2 cellular contexts compared by ENCODE assay signal in genomic region chr19:17772172-17772571, GRCh38.
TF ChIP-seq lines count a peak whose summit lies in the region.

No MANE protein-coding gene starts in this region.

TF ChIP-seq in HepG2, 621 proteins besides CTCF, POLR2A, EP300 and RAD21:
- TF ChIP-seq NFYC (CRISPR knock-in tag; IDR thresholded peaks at IDR 0.05) = peak; percentile 71
- peak; percentile 70 for TF ChIP-seq NFYB (CRISPR knock-in tag; IDR thresholded peaks at IDR 0.05)
- TF ChIP-seq, protein P1, sequence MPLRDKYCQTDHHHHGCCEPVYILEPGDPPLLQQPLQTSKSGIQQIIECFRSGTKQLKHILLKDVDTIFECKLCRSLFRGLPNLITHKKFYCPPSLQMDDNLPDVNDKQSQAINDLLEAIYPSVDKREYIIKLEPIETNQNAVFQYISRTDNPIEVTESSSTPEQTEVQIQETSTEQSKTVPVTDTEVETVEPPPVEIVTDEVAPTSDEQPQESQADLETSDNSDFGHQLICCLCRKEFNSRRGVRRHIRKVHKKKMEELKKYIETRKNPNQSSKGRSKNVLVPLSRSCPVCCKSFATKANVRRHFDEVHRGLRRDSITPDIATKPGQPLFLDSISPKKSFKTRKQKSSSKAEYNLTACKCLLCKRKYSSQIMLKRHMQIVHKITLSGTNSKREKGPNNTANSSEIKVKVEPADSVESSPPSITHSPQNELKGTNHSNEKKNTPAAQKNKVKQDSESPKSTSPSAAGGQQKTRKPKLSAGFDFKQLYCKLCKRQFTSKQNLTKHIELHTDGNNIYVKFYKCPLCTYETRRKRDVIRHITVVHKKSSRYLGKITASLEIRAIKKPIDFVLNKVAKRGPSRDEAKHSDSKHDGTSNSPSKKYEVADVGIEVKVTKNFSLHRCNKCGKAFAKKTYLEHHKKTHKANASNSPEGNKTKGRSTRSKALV (CRISPR knock-in tag; IDR thresholded peaks at IDR 0.05) = no peak
- TF ChIP-seq PBX2 (CRISPR knock-in tag; IDR thresholded peaks at IDR 0.05) = 0 out of 2 replicates have a peak, but pooled peaks have one; percentile 47
- TF ChIP-seq, protein P2, sequence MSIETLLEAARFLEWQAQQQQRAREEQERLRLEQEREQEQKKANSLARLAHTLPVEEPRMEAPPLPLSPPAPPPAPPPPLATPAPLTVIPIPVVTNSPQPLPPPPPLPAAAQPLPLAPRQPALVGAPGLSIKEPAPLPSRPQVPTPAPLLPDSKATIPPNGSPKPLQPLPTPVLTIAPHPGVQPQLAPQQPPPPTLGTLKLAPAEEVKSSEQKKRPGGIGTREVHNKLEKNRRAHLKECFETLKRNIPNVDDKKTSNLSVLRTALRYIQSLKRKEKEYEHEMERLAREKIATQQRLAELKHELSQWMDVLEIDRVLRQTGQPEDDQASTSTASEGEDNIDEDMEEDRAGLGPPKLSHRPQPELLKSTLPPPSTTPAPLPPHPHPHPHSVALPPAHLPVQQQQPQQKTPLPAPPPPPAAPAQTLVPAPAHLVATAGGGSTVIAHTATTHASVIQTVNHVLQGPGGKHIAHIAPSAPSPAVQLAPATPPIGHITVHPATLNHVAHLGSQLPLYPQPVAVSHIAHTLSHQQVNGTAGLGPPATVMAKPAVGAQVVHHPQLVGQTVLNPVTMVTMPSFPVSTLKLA (IDR thresholded peaks at IDR 0.05) = 0 out of 2 replicates have a peak, but pooled peaks have one; percentile 7

TF ChIP-seq in K562, 482 proteins besides CTCF, POLR2A, EP300 and RAD21 (continues in another document):
- no peak for TF ChIP-seq ZC3H8 (IDR thresholded peaks at IDR 0.05)
- TF ChIP-seq USF2 (CRISPR knock-in tag; IDR thresholded peaks at IDR 0.05) = peak; percentile 72
- peak; percentile 49; the same call in 1 of the 2 replicates for TF ChIP-seq EHMT2 (IDR thresholded peaks at IDR 0.05)
- TF ChIP-seq NONO (IDR thresholded peaks at IDR 0.05; ENCODE audit: low read depth in 2 of 2, low read length in 1 of 2) = no peak
- TF ChIP-seq ARID3B (CRISPR knock-in tag; IDR thresholded peaks at IDR 0.05; ENCODE audit: borderline replicate concordance) = no peak
- no peak for TF ChIP-seq SAFB2 (IDR thresholded peaks at IDR 0.05; ENCODE audit: borderline replicate concordance, low read depth, low read length, severe bottlenecking)
- TF ChIP-seq ZNF318 (IDR thresholded peaks at IDR 0.05; ENCODE audit: borderline replicate concordance in 1 of 2, low read depth in 1 of 2) = no peak
- no peak for TF ChIP-seq TRIM28 (IDR thresholded peaks at IDR 0.05)
- no peak for TF ChIP-seq NKRF (IDR thresholded peaks at IDR 0.05; ENCODE audit: borderline replicate concordance)
- TF ChIP-seq FOS (IDR thresholded peaks at IDR 0.05; ENCODE audit: extremely low read depth, insufficient read length) = peak; percentile 72
- TF ChIP-seq NFYB (IDR thresholded peaks at IDR 0.05; ENCODE audit: extremely low read depth, insufficient read length) = peak; percentile 49
- TF ChIP-seq SMARCB1 (IDR thresholded peaks at IDR 0.05; ENCODE audit: insufficient read length, low read depth) = no peak
- peak; percentile 92 for TF ChIP-seq USF1 (CRISPR knock-in tag; IDR thresholded peaks at IDR 0.05)
- TF ChIP-seq, protein P3, sequence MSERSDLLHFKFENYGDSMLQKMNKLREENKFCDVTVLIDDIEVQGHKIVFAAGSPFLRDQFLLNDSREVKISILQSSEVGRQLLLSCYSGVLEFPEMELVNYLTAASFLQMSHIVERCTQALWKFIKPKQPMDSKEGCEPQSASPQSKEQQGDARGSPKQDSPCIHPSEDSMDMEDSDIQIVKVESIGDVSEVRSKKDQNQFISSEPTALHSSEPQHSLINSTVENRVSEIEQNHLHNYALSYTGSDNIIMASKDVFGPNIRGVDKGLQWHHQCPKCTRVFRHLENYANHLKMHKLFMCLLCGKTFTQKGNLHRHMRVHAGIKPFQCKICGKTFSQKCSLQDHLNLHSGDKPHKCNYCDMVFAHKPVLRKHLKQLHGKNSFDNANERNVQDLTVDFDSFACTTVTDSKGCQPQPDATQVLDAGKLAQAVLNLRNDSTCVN (CRISPR knock-in tag; IDR thresholded peaks at IDR 0.05) = no peak
- TF ChIP-seq GABPB1 (CRISPR knock-in tag; IDR thresholded peaks at IDR 0.05) = peak; percentile 26; the same call in 1 of the 2 replicates
- TF ChIP-seq ZNF174 (CRISPR knock-in tag; IDR thresholded peaks at IDR 0.05) = no peak
- peak; percentile 32 for TF ChIP-seq RBM25 (IDR thresholded peaks at IDR 0.05; ENCODE audit: low read depth, low read length, severe bottlenecking)
- no peak for TF ChIP-seq BMI1 (IDR thresholded peaks at IDR 0.05; ENCODE audit: low read length)
- TF ChIP-seq, protein P4, sequence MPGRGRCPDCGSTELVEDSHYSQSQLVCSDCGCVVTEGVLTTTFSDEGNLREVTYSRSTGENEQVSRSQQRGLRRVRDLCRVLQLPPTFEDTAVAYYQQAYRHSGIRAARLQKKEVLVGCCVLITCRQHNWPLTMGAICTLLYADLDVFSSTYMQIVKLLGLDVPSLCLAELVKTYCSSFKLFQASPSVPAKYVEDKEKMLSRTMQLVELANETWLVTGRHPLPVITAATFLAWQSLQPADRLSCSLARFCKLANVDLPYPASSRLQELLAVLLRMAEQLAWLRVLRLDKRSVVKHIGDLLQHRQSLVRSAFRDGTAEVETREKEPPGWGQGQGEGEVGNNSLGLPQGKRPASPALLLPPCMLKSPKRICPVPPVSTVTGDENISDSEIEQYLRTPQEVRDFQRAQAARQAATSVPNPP (IDR thresholded peaks at IDR 0.05; ENCODE audit: borderline replicate concordance, insufficient read depth, insufficient read length) = no peak
- no peak for TF ChIP-seq TCF7L2 (IDR thresholded peaks at IDR 0.05; ENCODE audit: low read depth, low read length)
- peak; percentile 44; the same call in 1 of the 2 replicates for TF ChIP-seq PBX2 (CRISPR knock-in tag; IDR thresholded peaks at IDR 0.05; ENCODE audit: low read depth)
- TF ChIP-seq PBX2 (tag; conservative IDR thresholded peaks at IDR 0.05; ENCODE audit: low read depth) = peak; percentile 76
- peak; percentile 32; the same call in 1 of the 2 replicates for TF ChIP-seq MBD2 (IDR thresholded peaks at IDR 0.05; ENCODE audit: borderline replicate concordance, low read depth)
- TF ChIP-seq KLF1 (tag; IDR thresholded peaks at IDR 0.05) = no peak
- no peak for TF ChIP-seq MYNN (IDR thresholded peaks at IDR 0.05)
- no peak for TF ChIP-seq MYNN (CRISPR knock-in tag; IDR thresholded peaks at IDR 0.05)
- TF ChIP-seq, protein P5, sequence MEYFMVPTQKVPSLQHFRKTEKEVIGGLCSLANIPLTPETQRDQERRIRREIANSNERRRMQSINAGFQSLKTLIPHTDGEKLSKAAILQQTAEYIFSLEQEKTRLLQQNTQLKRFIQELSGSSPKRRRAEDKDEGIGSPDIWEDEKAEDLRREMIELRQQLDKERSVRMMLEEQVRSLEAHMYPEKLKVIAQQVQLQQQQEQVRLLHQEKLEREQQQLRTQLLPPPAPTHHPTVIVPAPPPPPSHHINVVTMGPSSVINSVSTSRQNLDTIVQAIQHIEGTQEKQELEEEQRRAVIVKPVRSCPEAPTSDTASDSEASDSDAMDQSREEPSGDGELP (CRISPR knock-in tag; IDR thresholded peaks at IDR 0.05; ENCODE audit: borderline replicate concordance) = no peak
- no peak for TF ChIP-seq PTRF (tag; IDR thresholded peaks at IDR 0.05)
